In genomic region chrX:136201601-136202000, GRCh38 we compare ENCODE assay signal across 15 cellular contexts. TPM values are rescaled to one million over a fixed set of nuclear protein-coding genes. Genes with fewer than 3 reads are reported as not detected.
DNase-seq lines count a peak whose midpoint lies in the region; ATAC-seq and TF ChIP-seq lines count a peak whose summit lies in the region.
"Had no signal": no experiment of that assay in that cellular context is flagged by ENCODE, and none has a peak within 500 bp of the region (broad histone marks: within the 10 kb centered on the region; RNA-seq: fewer than 3 reads in every experiment).

No MANE protein-coding gene starts in this region.

- H3K9me3 Mint-ChIP-seq in activated CD4-positive, alpha-beta T cell treated with anti-CD3 and anti-CD28 coated beads, Interleukin-2, amount 10 ng/mL, durations not matched to agents 7 days and 5 days, result no peaks in the 10 kb centered on the region
- H3K9me3 Mint-ChIP-seq in CD14-positive monocyte, result no peaks in the 10 kb centered on the region

- no peak for TF ChIP-seq EP300 in tibial nerve (IDR thresholded peaks at IDR 0.05)
- TF ChIP-seq EP300 in ovary (IDR thresholded peaks at IDR 0.05), result no peak

- H3K36me3 Mint-ChIP-seq in activated CD4-positive, alpha-beta T cell treated with anti-CD3 and anti-CD28 coated beads, Interleukin-2, amount 10 ng/mL, durations not matched to agents 7 days and 5 days (ENCODE audit: low read depth), result no peaks in the 10 kb centered on the region
- no peaks in the 10 kb centered on the region for H3K36me3 Mint-ChIP-seq in CD14-positive monocyte

- no peaks in the 10 kb centered on the region for H3K9me3 ChIP-seq in heart left ventricle
- no peaks in the 10 kb centered on the region for H3K9me3 ChIP-seq in tibial nerve
- no peaks in the 10 kb centered on the region for H3K9me3 ChIP-seq in ovary
- H3K9me3 ChIP-seq: BLaER1 treated with 17β-estradiol and CSF1 and Interleukin-3, amounts not matched to agents 10 nM and 100 nM had no signal

- CTCF ChIA-PET in activated CD4-positive, alpha-beta T cell treated with anti-CD3 and anti-CD28 coated beads, Interleukin-2, amount 10 ng/mL, durations not matched to agents 7 days and 5 days (lab: Charles Lee), result no interaction called here

- H3K27me3 Mint-ChIP-seq in activated CD4-positive, alpha-beta T cell treated with anti-CD3 and anti-CD28 coated beads, Interleukin-2, amount 10 ng/mL, durations not matched to agents 7 days and 5 days, result no peaks in the 10 kb centered on the region
- H3K27me3 Mint-ChIP-seq in CD14-positive monocyte (ENCODE audit: low read depth in 3 of 3), result peaks cover 0 to 6% (median 0%) of the 10 kb centered on the region in 3 donors

- intact Hi-C loops in heart left ventricle (cut with DNase I), result loop anchor here in 2 of 10 donors (2.0 kb wide), 1 partner anchor 31 kb away; no protein-coding TSS in a partner anchor
- intact Hi-C loops in Right ventricle myocardium inferior (cut with DNase I), result no loop called here
- intact Hi-C loops in ovary (cut with DNase I), result loop anchor here in 2 of 4 donors (5.0 to 10.0 kb wide), 3 partner anchors 34 to 167 kb away; no protein-coding TSS in a partner anchor
- intact Hi-C loops in CD14-positive monocyte (cut with micrococcal nuclease), result no loop called here

- TF ChIP-seq CTCF in heart left ventricle (IDR thresholded peaks at IDR 0.05), result no peak
- TF ChIP-seq CTCF in coronary artery (IDR thresholded peaks at IDR 0.05), result no peak
- TF ChIP-seq CTCF in tibial nerve (IDR thresholded peaks at IDR 0.05), result no peak
- TF ChIP-seq CTCF in ovary (IDR thresholded peaks at IDR 0.05), result no peak
- TF ChIP-seq CTCF in CD14-positive monocyte (IDR thresholded peaks at IDR 0.05), result no peak

- peak overlapping the region in 8 of 12 donors; percentile 46 to 56 (median 48) for H3K4me3 ChIP-seq in heart left ventricle
- H3K4me3 ChIP-seq in coronary artery, result peak overlapping the region; percentile 60
- peak overlapping the region; percentile 42 for H3K4me3 ChIP-seq in rectal smooth muscle tissue (ENCODE audit: low read length)
- H3K4me3 ChIP-seq in tibial nerve, result no peak overlapping the region
- no peak overlapping the region for H3K4me3 ChIP-seq in ovary
- H3K4me3 ChIP-seq: BLaER1 treated with 17β-estradiol and CSF1 and Interleukin-3, amounts not matched to agents 10 nM and 100 nM had no signal

- H3K4me1 ChIP-seq in heart left ventricle, result peaks cover 0 to 72% (median 29%) of the 10 kb centered on the region in 12 donors
- H3K4me1 ChIP-seq in rectal smooth muscle tissue (ENCODE audit: control insufficient read depth, insufficient read depth, low read length), result peaks cover 28% of the 10 kb centered on the region
- H3K4me1 ChIP-seq in tibial nerve, result peaks cover 0 to 39% (median 11%) of the 10 kb centered on the region in 4 donors
- H3K4me1 ChIP-seq in ovary (ENCODE audit: insufficient read depth), result peaks cover 3% of the 10 kb centered on the region

- WGBS in heart left ventricle, 4 donors, result 67 to 74% (median 69%) methylated on average over 5 of the region's 5 CpGs
- 76 to 92% methylated on average over 5 of the region's 5 CpGs for WGBS in tibial nerve, 2 donors
- 76 to 89% (median 84%) methylated on average over 5 of the region's 5 CpGs for WGBS in ovary, 3 donors

- TF ChIP-seq POLR2A in heart left ventricle (IDR thresholded peaks at IDR 0.05) (no peak), tibial nerve (IDR thresholded peaks at IDR 0.05) (no peak), ovary (IDR thresholded peaks at IDR 0.05) (no peak)

- H3K27me3 ChIP-seq in heart left ventricle (peaks cover 0 to 11% (median 0%) of the 10 kb centered on the region in 9 donors), rectal smooth muscle tissue (ENCODE audit: control insufficient read depth, insufficient read depth, low read length) (no peaks in the 10 kb centered on the region), tibial nerve (peaks cover 0 to 5% of the 10 kb centered on the region in 2 donors), ovary (no peaks in the 10 kb centered on the region)

- H3K27ac ChIP-seq in heart left ventricle, result peak overlapping the region in 10 of 12 donors; percentile 75 to 93 (median 88)
- H3K27ac ChIP-seq in coronary artery, result peak overlapping the region; percentile 64 to 89
- peak overlapping the region; percentile 74 for H3K27ac ChIP-seq in rectal smooth muscle tissue (ENCODE audit: low read depth, low read length)
- peak overlapping the region in 3 of 4 donors; percentile 29 to 76 (median 76) for H3K27ac ChIP-seq in tibial nerve
- H3K27ac ChIP-seq in ovary, result no peak overlapping the region
- H3K27ac ChIP-seq: BLaER1 treated with 17β-estradiol and CSF1 and Interleukin-3, amounts not matched to agents 10 nM and 100 nM had no signal

- H3K4me3 Mint-ChIP-seq in activated CD4-positive, alpha-beta T cell treated with anti-CD3 and anti-CD28 coated beads, Interleukin-2, amount 10 ng/mL, durations not matched to agents 7 days and 5 days, result no peak overlapping the region
- H3K4me3 Mint-ChIP-seq in CD14-positive monocyte, result no peak overlapping the region

- ATAC-seq in heart left ventricle (no peak), Right ventricle myocardium inferior (no peak)
- ATAC-seq: HCT116 had no signal

- peaks cover 0 to 7% (median 4%) of the 10 kb centered on the region in 9 donors for H3K36me3 ChIP-seq in heart left ventricle
- H3K36me3 ChIP-seq in rectal smooth muscle tissue (ENCODE audit: control insufficient read depth, insufficient read depth, low read length), result peaks cover 3% of the 10 kb centered on the region
- peaks cover 0 to 2% (median 0%) of the 10 kb centered on the region in 3 donors for H3K36me3 ChIP-seq in tibial nerve
- H3K36me3 ChIP-seq in ovary, result no peaks in the 10 kb centered on the region

- H3K27ac Mint-ChIP-seq in activated CD4-positive, alpha-beta T cell treated with anti-CD3 and anti-CD28 coated beads, Interleukin-2, amount 10 ng/mL, durations not matched to agents 7 days and 5 days, result no peak overlapping the region
- no peak overlapping the region for H3K27ac Mint-ChIP-seq in CD14-positive monocyte

- H3K9ac ChIP-seq in rectal smooth muscle tissue (ENCODE audit: low read length), result no peak overlapping the region
- H3K9ac ChIP-seq: BLaER1 treated with 17β-estradiol and CSF1 and Interleukin-3, amounts not matched to agents 10 nM and 100 nM had no signal

- DNase-seq in heart left ventricle, result no peak
- DNase-seq in Right ventricle myocardium inferior (ENCODE audit: missing footprints), result no peak
- DNase-seq in coronary artery (ENCODE audit: low spot score), result no peak
- DNase-seq in tibial nerve (ENCODE audit: low spot score in 2 of 2), result no peak
- no peak for DNase-seq in activated CD4-positive, alpha-beta T cell treated with anti-CD3 and anti-CD28 coated beads, Interleukin-2, amount 10 ng/mL, durations not matched to agents 7 days and 5 days
- no peak for DNase-seq in ovary
- DNase-seq in CD14-positive monocyte (ENCODE audit: low spot score), result no peak
- DNase-seq: 8988T, Kasumi-1, NCI-H2081 treated with DMSO at 0.1 percent for 48 hours, NCI-H526, RPMI8226 had no signal

- POLR2A ChIA-PET in activated CD4-positive, alpha-beta T cell treated with anti-CD3 and anti-CD28 coated beads, Interleukin-2, amount 10 ng/mL, durations not matched to agents 7 days and 5 days (lab: Charles Lee), result no interaction called here

- peaks cover 36% of the 10 kb centered on the region for H3K4me1 Mint-ChIP-seq in activated CD4-positive, alpha-beta T cell treated with anti-CD3 and anti-CD28 coated beads, Interleukin-2, amount 10 ng/mL, durations not matched to agents 7 days and 5 days
- H3K4me1 Mint-ChIP-seq in CD14-positive monocyte, result peaks cover 9% of the 10 kb centered on the region

RNA-seq across cellular contexts. Expression of gene MAP7D3, which starts 49.6 kb away (rescaled TPM):
- total RNA-seq in heart left ventricle, result 10 to 100 TPM in 8 of 9 donors, 1 to 10 TPM in 1; 8.2 to 18.4 (median 13.2) TPM
- 10 to 100 TPM; 10.3 to 12.4 TPM for polyA plus RNA-seq in heart left ventricle
- 13.5 TPM for total RNA-seq in Right ventricle myocardium inferior
- 10 to 100 TPM; 19.7 to 32.7 (median 22.8) TPM for total RNA-seq in tibial nerve
- total RNA-seq in activated CD4-positive, alpha-beta T cell treated with anti-CD3 and anti-CD28 coated beads, Interleukin-2, amount 10 ng/mL, durations not matched to agents 7 days and 5 days, result 10 to 100 TPM; 11.2 to 13.5 TPM
- total RNA-seq in ovary, result 10 to 100 TPM; 19.6 to 42.3 (median 29.3) TPM
- 10 to 100 TPM; 11.6 to 30.8 TPM for polyA plus RNA-seq in ovary
- polyA plus RNA-seq in CD14-positive monocyte, result 1 to 10 TPM; 1.8 to 3.4 TPM

RNA-seq across cellular contexts. Expression of gene FHL1, which starts 54.3 kb away (rescaled TPM):
- total RNA-seq in heart left ventricle (1,000 to 10,000 TPM; 1,446 to 4,800 (median 2,127) TPM), Right ventricle myocardium inferior (1,876 TPM), tibial nerve (100 to 1,000 TPM; 246 to 749 (median 333) TPM), ovary (100 to 1,000 TPM in 3 of 7 donors, 10 to 100 TPM in 4; 62.0 to 313 (median 98.5) TPM)
- polyA plus RNA-seq in heart left ventricle (1,000 to 10,000 TPM; 1,119 to 4,064 TPM), ovary (100 to 1,000 TPM in 1 of 2 donors, 10 to 100 TPM in 1; 97.0 to 508 TPM), CD14-positive monocyte (1 to 10 TPM in 1 of 2 donors, under 1 TPM in 1; 0.98 to 4.0 TPM)
- total RNA-seq in activated CD4-positive, alpha-beta T cell treated with anti-CD3 and anti-CD28 coated beads, Interleukin-2, amount 10 ng/mL, durations not matched to agents 7 days and 5 days, result 10 to 100 TPM; 12.8 to 16.7 TPM

Comparison
In these comparisons a context has a peak if more than half of its experiments do, and no peak if none do; other contexts are left out.
1. H3K27ac ChIP-seq: peak in heart left ventricle (10 of 12), coronary artery (2 of 2), rectal smooth muscle tissue (single experiment) and tibial nerve (3 of 4); none in ovary (0 of 2).
2. H3K4me3 ChIP-seq: peak in heart left ventricle (8 of 12), coronary artery (single experiment) and rectal smooth muscle tissue (single experiment); none in tibial nerve (0 of 4) and ovary (single experiment).